ENCODE assay signal across 8 cellular contexts in the genomic region with DNA sequence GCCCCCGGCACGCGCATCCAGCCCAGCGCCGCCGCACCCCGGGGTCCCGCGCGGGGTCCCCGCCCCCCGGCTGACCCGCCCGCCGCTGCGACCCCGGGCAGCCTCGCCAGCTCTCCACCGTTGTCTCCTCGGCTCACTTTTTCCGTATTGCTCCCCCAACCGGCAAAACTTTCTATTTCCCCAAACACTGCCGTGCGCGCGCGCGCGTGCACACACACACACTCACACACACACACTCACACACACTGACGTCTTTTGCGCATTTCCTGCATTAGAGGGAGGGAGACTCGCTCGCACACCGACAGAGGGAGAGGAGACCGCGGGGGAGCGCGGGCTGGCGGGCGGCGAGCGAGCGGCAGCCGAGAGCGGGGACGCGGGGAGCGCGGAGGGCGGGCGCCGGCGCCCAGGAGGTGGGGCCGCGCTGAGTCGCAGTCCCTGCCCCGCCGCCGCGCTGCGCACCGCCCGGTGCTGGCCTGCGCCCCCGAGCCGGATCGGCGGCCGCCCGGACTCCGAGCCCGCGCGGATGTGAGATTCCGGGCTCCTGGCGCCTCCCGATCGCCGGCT. TPM values are rescaled to one million over a fixed set of nuclear protein-coding genes. Genes with fewer than 3 reads are reported as not detected.
DNase-seq lines count a peak whose midpoint lies in the region; ATAC-seq and TF ChIP-seq lines count a peak whose summit lies in the region.

No MANE protein-coding gene starts in this region.

- H3K27ac ChIP-seq in right cardiac atrium (ENCODE audit: low read length), result peak overlapping the region; percentile 97
- H3K27ac ChIP-seq in uterus, result peak overlapping the region; percentile 97 to 100

- peak; percentile 98 for TF ChIP-seq POLR2A in uterus (IDR thresholded peaks at IDR 0.05)

- peaks cover 8% of the 10 kb centered on the region for H3K4me1 ChIP-seq in right cardiac atrium (ENCODE audit: control insufficient read depth, insufficient read depth, low read length)
- H3K4me1 ChIP-seq in uterus, result peaks cover 0 to 6% of the 10 kb centered on the region in 2 donors

- intact Hi-C loops in right cardiac atrium (cut with DNase I) (loop anchor here in 2 of 4 donors (5.0 kb wide), 1 partner anchor 121 kb away; no protein-coding TSS in a partner anchor), uterus (cut with DNase I; ENCODE audit: low total_unique reads) (no loop called here)

- H3K27me3 ChIP-seq in right cardiac atrium (ENCODE audit: control insufficient read depth, insufficient read depth), result no peaks in the 10 kb centered on the region
- no peaks in the 10 kb centered on the region for H3K27me3 ChIP-seq in uterus

- DNase-seq in GM13976 (ENCODE audit: low spot score), result peak; percentile 93
- peak; percentile 55 for DNase-seq in NCI-H128 (lab: John Stamatoyannopoulos, UW; ENCODE audit: unreplicated experiment)
- peak; percentile 71 to 98 (median 88) for DNase-seq in T-helper 2 cell
- peak; percentile 54 to 95 (median 89) for DNase-seq in anterior cingulate cortex (lab: John Stamatoyannopoulos, UW)
- DNase-seq in right cardiac atrium, result peak; percentile 93 to 98 (median 96)
- peak; percentile 97 for DNase-seq in putamen (ENCODE audit: low spot score)
- DNase-seq in uterus, result peak; percentile 96 to 97

- ATAC-seq in HG02759 (IDR thresholded peaks at IDR 0.05; ENCODE audit: unreplicated experiment) (peak; percentile 76), right cardiac atrium (peak; percentile 81 to 89)

- no peaks in the 10 kb centered on the region for H3K9me3 ChIP-seq in right cardiac atrium (ENCODE audit: control insufficient read depth, low read length)
- H3K9me3 ChIP-seq in uterus, result no peaks in the 10 kb centered on the region

- WGBS in right cardiac atrium, result under 1% methylated on average over 79 of the region's 79 CpGs

- in situ Hi-C loops in GM13976 (cut with MboI; ENCODE audit: low sequenced_read_pairs, unreplicated experiment), result no loop called here

- TF ChIP-seq CTCF in GM13976 (IDR thresholded peaks at IDR 0.05; ENCODE audit: borderline replicate concordance, control extremely low read depth, extremely low read depth, insufficient read depth, missing control alignments) (peak; percentile 41), uterus (IDR thresholded peaks at IDR 0.05) (peak; percentile 19 to 86 (median 57))

- H3K4me3 ChIP-seq in right cardiac atrium (ENCODE audit: low read length) (peak overlapping the region; percentile 89), uterus (peak overlapping the region; percentile 66 to 93)

- no peaks in the 10 kb centered on the region for H3K36me3 ChIP-seq in uterus

RNA-seq across cellular contexts. Expression of a gene that starts 0.5 kb away (rescaled TPM):
- total RNA-seq in right cardiac atrium, result 10 to 100 TPM; 17.0 to 19.7 (median 19.1) TPM
- polyA plus RNA-seq in right cardiac atrium, result 5.5 TPM
- total RNA-seq in uterus, result 10 to 100 TPM in 2 of 4 donors, 1 to 10 TPM in 2; 3.8 to 47.6 (median 14.2) TPM

RNA-seq across cellular contexts. Expression of a gene that starts 39.9 kb away (rescaled TPM):
- total RNA-seq in right cardiac atrium, result 10 to 100 TPM in 3 of 4 donors, 1 to 10 TPM in 1; 9.1 to 13.6 (median 13.1) TPM
- polyA plus RNA-seq in right cardiac atrium, result 4.2 TPM
- total RNA-seq in uterus, result 10 to 100 TPM; 13.1 to 65.8 (median 34.0) TPM

Comparison
In these comparisons a context has a peak if more than half of its experiments do, and no peak if none do; other contexts are left out.
1. Peak in every context shown above with its lines: DNase-seq, ATAC-seq, H3K4me3 ChIP-seq and H3K27ac ChIP-seq.